In the genomic region with DNA sequence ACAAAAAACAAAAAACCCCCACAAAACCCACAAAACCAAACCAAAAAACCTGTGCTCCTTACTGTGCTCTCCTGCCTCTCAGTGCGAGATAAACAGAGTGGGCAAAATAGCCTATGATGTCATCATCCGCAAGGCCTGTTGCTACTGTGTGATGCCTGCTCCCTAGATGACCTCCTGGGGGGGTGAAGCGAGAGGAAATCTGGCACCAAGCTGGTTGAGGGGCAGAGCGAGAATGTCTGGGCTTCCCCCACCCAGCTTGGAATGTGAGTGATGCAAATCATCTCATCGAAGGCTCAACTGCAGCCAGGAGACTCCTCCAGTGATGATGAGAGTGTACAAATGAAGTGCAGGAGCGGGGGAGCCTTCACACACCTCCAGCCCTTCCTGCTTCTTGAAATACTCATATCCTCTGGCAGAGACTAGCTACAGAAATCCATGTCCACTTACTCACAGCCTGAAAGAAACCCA, we compare ENCODE assay signal across 9 cellular contexts. TPM values are rescaled to one million over a fixed set of nuclear protein-coding genes. Genes with fewer than 3 reads are reported as not detected.
DNase-seq lines count a peak whose midpoint lies in the region; ATAC-seq and TF ChIP-seq lines count a peak whose summit lies in the region.
"Had no signal": no experiment of that assay in that cellular context is flagged by ENCODE, and none has a peak within 500 bp of the region (broad histone marks: within the 10 kb centered on the region; RNA-seq: fewer than 3 reads in every experiment).

No MANE protein-coding gene starts in this region.

- no peaks in the 10 kb centered on the region for H3K36me3 ChIP-seq in mucosa of descending colon (ENCODE audit: low read depth)
- H3K36me3 ChIP-seq: adrenal gland had no signal

- H3K9me3 Mint-ChIP-seq in activated naive CD8-positive, alpha-beta T cell treated with anti-CD3 and anti-CD28 coated beads for 36 hours: peaks cover 4% of the 10 kb centered on the region

- peak; percentile 24 for DNase-seq in stimulated activated naive CD4-positive, alpha-beta T cell treated with Interleukin-2 at 50 U/mL for 16 hours (lab: John Stamatoyannopoulos, UW)
- no peak for DNase-seq in stimulated activated naive CD4-positive, alpha-beta T cell (lab: John Stamatoyannopoulos, UW)
- DNase-seq in activated naive CD8-positive, alpha-beta T cell treated with anti-CD3 and anti-CD28 coated beads for 36 hours: peak; percentile 12
- no peak for DNase-seq in mucosa of descending colon
- no peak for DNase-seq in OCI-M2 (lab: John Stamatoyannopoulos, UW; ENCODE audit: unreplicated experiment)
- DNase-seq in stimulated activated CD4-positive, alpha-beta T cell treated with anti-CD3 and anti-CD28 coated beads, Interleukin-4, amount 100 ng/mL, for 1 hour: no peak
- no peak for DNase-seq in putamen (ENCODE audit: low spot score)

- peaks cover 25% of the 10 kb centered on the region for H3K4me1 Mint-ChIP-seq in activated naive CD8-positive, alpha-beta T cell treated with anti-CD3 and anti-CD28 coated beads for 36 hours

- H3K4me1 ChIP-seq in mucosa of descending colon (ENCODE audit: low read depth): no peaks in the 10 kb centered on the region

- no peaks in the 10 kb centered on the region for H3K9me3 ChIP-seq in mucosa of descending colon
- H3K9me3 ChIP-seq: adrenal gland had no signal

- H3K4me3 ChIP-seq in mucosa of descending colon: no peak overlapping the region
- H3K4me3 ChIP-seq: adrenal gland had no signal

- ATAC-seq in HG03060 (IDR thresholded peaks at IDR 0.05; ENCODE audit: low read depth, unreplicated experiment) (peak; percentile 50), mucosa of descending colon (peak; percentile 7)

- H3K27me3 Mint-ChIP-seq in activated naive CD8-positive, alpha-beta T cell treated with anti-CD3 and anti-CD28 coated beads for 36 hours: no peaks in the 10 kb centered on the region

- intact Hi-C loops in mucosa of descending colon (cut with DNase I, micrococcal nuclease): no loop called here

- H3K27ac Mint-ChIP-seq in activated naive CD8-positive, alpha-beta T cell treated with anti-CD3 and anti-CD28 coated beads for 36 hours: no peak overlapping the region

- peaks cover 2% of the 10 kb centered on the region for H3K36me3 Mint-ChIP-seq in activated naive CD8-positive, alpha-beta T cell treated with anti-CD3 and anti-CD28 coated beads for 36 hours

- TF ChIP-seq CTCF in mucosa of descending colon (IDR thresholded peaks at IDR 0.05): no peak

- no peak overlapping the region for H3K4me3 Mint-ChIP-seq in activated naive CD8-positive, alpha-beta T cell treated with anti-CD3 and anti-CD28 coated beads for 36 hours

RNA-seq across cellular contexts. Expression of gene MAP4K3, which starts 57.7 kb away (rescaled TPM):
- 1 to 10 TPM; 6.4 to 6.7 TPM for total RNA-seq in activated naive CD8-positive, alpha-beta T cell treated with anti-CD3 and anti-CD28 coated beads for 36 hours
- total RNA-seq in mucosa of descending colon: 10 to 100 TPM; 32.7 to 50.4 (median 39.9) TPM

Comparison
In these comparisons a context has a peak if more than half of its experiments do, and no peak if none do; other contexts are left out.
1. DNase-seq: peak in stimulated activated naive CD4-positive, alpha-beta T cell treated with Interleukin-2 at 50 U/mL for 16 hours (single experiment) and activated naive CD8-positive, alpha-beta T cell treated with anti-CD3 and anti-CD28 coated beads for 36 hours (single experiment); none in stimulated activated naive CD4-positive, alpha-beta T cell (0 of 6), mucosa of descending colon (0 of 3), OCI-M2 (single experiment), stimulated activated CD4-positive, alpha-beta T cell treated with anti-CD3 and anti-CD28 coated beads, Interleukin-4, amount 100 ng/mL, for 1 hour (single experiment) and putamen (single experiment).
2. RNA of gene MAP4K3, which starts 57.7 kb away (total RNA-seq): 32.7 to 50.4 TPM in mucosa of descending colon; 6.4 to 6.7 TPM in activated naive CD8-positive, alpha-beta T cell treated with anti-CD3 and anti-CD28 coated beads for 36 hours; every median in the first group is over 4 times any median in the second.